Comparison of ENCODE assay signal across 1 cellular context in genomic region chr11:27242591-27242990, GRCh38.
TF ChIP-seq lines count a peak whose summit lies in the region.

No MANE protein-coding gene starts in this region.

TF ChIP-seq in GM23338, 12 proteins besides CTCF, POLR2A, EP300 and RAD21 (continued from another document):
- TF ChIP-seq NANOG (IDR thresholded peaks at IDR 0.05; ENCODE audit: borderline replicate concordance) (no peak), STAT1 (IDR thresholded peaks at IDR 0.05; ENCODE audit: unreplicated experiment) (no peak)
